Comparison of ENCODE assay signal across 1 cellular context in the genomic region with DNA sequence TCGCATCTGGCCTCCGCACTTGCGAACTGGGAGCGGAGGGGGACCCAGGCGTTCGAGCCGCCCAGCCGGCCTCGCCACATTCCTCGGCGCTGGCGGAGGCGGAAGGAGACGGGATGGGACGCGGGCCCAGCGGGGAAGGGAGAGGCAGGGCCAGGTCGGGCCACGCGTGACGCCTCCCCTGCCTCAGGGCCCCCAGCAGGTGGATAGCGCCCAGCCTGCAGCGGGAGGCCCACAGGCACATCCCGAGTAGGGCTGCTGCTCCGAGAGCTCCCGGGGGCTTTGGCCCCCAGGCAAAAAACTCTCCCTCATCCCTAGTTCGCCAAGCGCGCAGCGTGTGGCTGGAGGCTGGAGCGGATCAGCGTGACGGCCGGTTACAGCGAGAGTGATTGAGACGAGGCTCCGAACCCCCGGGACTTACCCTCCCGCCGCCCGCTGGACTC.
TF ChIP-seq lines count a peak whose summit lies in the region.

No MANE protein-coding gene starts in this region.

TF ChIP-seq in HEK293, 187 proteins besides CTCF, POLR2A, EP300 and RAD21 (continued from another document):
- 0 out of 2 replicates have a peak, but pooled peaks have one; percentile 12 for TF ChIP-seq KLF10 (tag by site-specific recombination; IDR thresholded peaks at IDR 0.05)
